8 cellular contexts compared by ENCODE assay signal in the genomic region with DNA sequence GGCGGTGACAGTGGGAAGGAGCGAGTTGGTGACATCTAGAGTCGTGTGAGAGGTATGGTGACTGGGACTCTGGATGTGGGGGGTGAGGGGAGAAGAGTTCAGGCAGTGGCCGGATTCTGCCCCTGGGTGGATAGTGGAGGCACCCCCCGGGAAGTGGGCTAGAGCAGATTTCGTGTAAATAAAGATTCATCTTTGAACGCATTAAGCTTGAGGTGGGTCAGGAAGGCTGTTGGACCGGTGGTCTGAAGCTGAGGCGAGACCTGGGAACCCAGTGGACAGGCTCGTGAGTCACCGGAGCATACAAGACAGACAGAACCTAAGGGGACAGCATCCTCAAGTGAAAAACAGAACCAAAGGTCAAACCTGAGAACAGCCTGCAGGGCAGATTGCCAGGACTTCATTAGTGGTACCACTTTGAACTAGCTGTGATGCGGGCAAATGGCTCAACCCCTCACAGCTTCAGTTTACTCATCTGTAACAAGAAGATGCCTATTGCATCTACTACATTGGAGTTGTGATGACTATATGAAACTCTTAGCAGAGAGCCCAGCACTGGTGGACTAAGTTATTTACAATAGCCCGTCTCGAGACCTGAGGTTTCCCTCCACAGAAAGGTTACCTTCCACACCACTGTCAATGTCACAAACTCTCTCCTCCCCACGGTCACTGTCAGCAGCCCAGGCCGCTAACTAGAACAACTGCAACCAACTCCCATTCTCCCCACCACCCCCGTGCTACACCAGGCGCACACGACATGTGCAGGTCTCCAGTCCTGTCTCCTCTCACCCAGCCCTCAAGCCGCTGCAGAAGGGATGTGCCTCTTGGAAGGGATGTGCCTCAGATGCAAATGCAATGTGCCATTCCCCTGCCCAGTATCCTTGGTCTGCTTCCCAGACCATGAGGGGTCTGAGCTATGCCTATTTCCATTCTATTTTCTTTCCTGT. TPM values are rescaled to one million over a fixed set of nuclear protein-coding genes. Genes with fewer than 3 reads are reported as not detected.
DNase-seq lines count a peak whose midpoint lies in the region; ATAC-seq and TF ChIP-seq lines count a peak whose summit lies in the region.

No MANE protein-coding gene starts in this region.

- H3K9me2 ChIP-seq in DOHH2 (replicated peaks; ENCODE audit: control insufficient read depth, low read length): no peaks in the 10 kb centered on the region

- peaks cover 20% of the 10 kb centered on the region for H3K36me3 ChIP-seq in DOHH2 (ENCODE audit: control insufficient read depth, low read length)
- H3K36me3 ChIP-seq in iPS DF 6.9 (ENCODE audit: control insufficient read depth, insufficient read depth, low read length): no peaks in the 10 kb centered on the region
- H3K36me3 ChIP-seq in spleen: no peaks in the 10 kb centered on the region

- WGBS in iPS DF 6.9 (ENCODE audit: insufficient coverage, insufficient read length): no CpG with 5 or more reads among the region's 20 CpGs
- 54 to 60% (median 56%) methylated on average over 20 of the region's 20 CpGs for WGBS in spleen, 5 donors

- H3K36me3 Mint-ChIP-seq in activated T-cell treated with anti-CD3 and anti-CD28 coated beads, Interleukin-2, amount 50 U/mL, for 4 hours (ENCODE audit: insufficient read depth): no peaks in the 10 kb centered on the region

- H3K27me3 ChIP-seq in DOHH2 (ENCODE audit: control insufficient read depth, low read length): no peaks in the 10 kb centered on the region
- H3K27me3 ChIP-seq in iPS DF 6.9 (ENCODE audit: control insufficient read depth, insufficient read depth, low read length): no peaks in the 10 kb centered on the region
- H3K27me3 ChIP-seq in spleen (replicated peaks in 1 of 7): no peaks in the 10 kb centered on the region

- no peak for DNase-seq in activated T-cell treated with anti-CD3 and anti-CD28 coated beads, Interleukin-2, amount 50 U/mL, for 4 hours
- no peak for DNase-seq in iPS DF 6.9 (ENCODE audit: low read depth, low spot score)
- DNase-seq in spleen: no peak
- DNase-seq in NCI-H2196 (lab: John Stamatoyannopoulos, UW; ENCODE audit: unreplicated experiment): no peak
- no peak for DNase-seq in iPS-NIHi11 (ENCODE audit: low spot score)

- H3K27ac ChIP-seq in DOHH2 (ENCODE audit: low read depth, low read length) (peak overlapping the region; percentile 80), iPS DF 6.9 (ENCODE audit: low read length) (no peak overlapping the region), spleen (peak overlapping the region in 6 of 8 donors; percentile 83 to 93 (median 88))

- no peak for TF ChIP-seq POLR2A in spleen (IDR thresholded peaks at IDR 0.05)

- peak overlapping the region; percentile 74 for H3K4me2 ChIP-seq in DOHH2 (ENCODE audit: low read length)

- H3K79me2 ChIP-seq in DOHH2 (ENCODE audit: control insufficient read depth, low read length): peaks cover 38% of the 10 kb centered on the region

- intact Hi-C loops in spleen (cut with DNase I; ENCODE audit: low total_unique reads): loop anchor here (10.0 kb wide), 1 partner anchor 56 kb away; no protein-coding TSS in a partner anchor

- peak overlapping the region; percentile 93 for H3K4me3 Mint-ChIP-seq in activated T-cell treated with anti-CD3 and anti-CD28 coated beads, Interleukin-2, amount 50 U/mL, for 4 hours

- H3K9me3 ChIP-seq in DOHH2 (ENCODE audit: control insufficient read depth, insufficient read depth, low read length) (no peaks in the 10 kb centered on the region), iPS DF 6.9 (ENCODE audit: control insufficient read depth, insufficient read depth, low read length) (no peaks in the 10 kb centered on the region), spleen (no peaks in the 10 kb centered on the region)

- H3K4me1 ChIP-seq in DOHH2 (ENCODE audit: control insufficient read depth, low read length) (peaks cover 48% of the 10 kb centered on the region), iPS DF 6.9 (ENCODE audit: control insufficient read depth, insufficient read depth, low read length) (0 out of 2 replicates have a peak, but pooled peaks cover 2% of the 10 kb centered on the region), spleen (peaks cover 13 to 68% (median 27%) of the 10 kb centered on the region in 6 donors)

- H3K4me3 ChIP-seq in DOHH2 (ENCODE audit: low read length) (peak overlapping the region; percentile 98), iPS DF 6.9 (ENCODE audit: low read length) (peak overlapping the region; percentile 89; the same call in 1 of the 2 replicates), spleen (peak overlapping the region; percentile 81 to 96 (median 92))

- H3F3A ChIP-seq in DOHH2 (ENCODE audit: control insufficient read depth, insufficient read depth): peaks cover 2% of the 10 kb centered on the region

- H3K27me3 Mint-ChIP-seq in activated T-cell treated with anti-CD3 and anti-CD28 coated beads, Interleukin-2, amount 50 U/mL, for 4 hours (ENCODE audit: low read depth): no peaks in the 10 kb centered on the region

- ATAC-seq in HG02885 (IDR thresholded peaks at IDR 0.05; ENCODE audit: poor library complexity, unreplicated experiment): peak; percentile 33
- ATAC-seq in activated T-cell treated with anti-CD3 and anti-CD28 coated beads, Interleukin-2, amount 50 U/mL, for 4 hours: no peak
- no peak for ATAC-seq in HG03457 (IDR thresholded peaks at IDR 0.05; ENCODE audit: unreplicated experiment)

- peaks cover 27% of the 10 kb centered on the region for H3K4me1 Mint-ChIP-seq in activated T-cell treated with anti-CD3 and anti-CD28 coated beads, Interleukin-2, amount 50 U/mL, for 4 hours (ENCODE audit: low read depth)

- H3K9me3 Mint-ChIP-seq in activated T-cell treated with anti-CD3 and anti-CD28 coated beads, Interleukin-2, amount 50 U/mL, for 4 hours: no peaks in the 10 kb centered on the region

- TF ChIP-seq CTCF in DOHH2 (IDR thresholded peaks at IDR 0.05; ENCODE audit: low read depth, low read length, poor library complexity, severe bottlenecking) (peak; percentile 42), spleen (IDR thresholded peaks at IDR 0.05 in 8 of 11, conservative IDR thresholded peaks at IDR 0.05 in 3 of 11) (no peak)

- H4K20me1 ChIP-seq in DOHH2 (ENCODE audit: control insufficient read depth, insufficient read depth, low read depth, low read length): no peaks in the 10 kb centered on the region

RNA-seq across cellular contexts. Expression of gene CLN6, which starts 0.9 kb away (rescaled TPM):
- total RNA-seq in activated T-cell treated with anti-CD3 and anti-CD28 coated beads, Interleukin-2, amount 50 U/mL, for 4 hours: 10 to 100 TPM; 82.6 to 94.4 (median 91.3) TPM
- 10 to 100 TPM; 25.0 to 38.6 (median 29.7) TPM for total RNA-seq in spleen
- 10 to 100 TPM in 2 of 3 donors, 1 to 10 TPM in 1; 9.8 to 21.7 (median 18.1) TPM for polyA plus RNA-seq in spleen

RNA-seq across cellular contexts. Expression of gene CALML4, which starts 25.3 kb away (rescaled TPM):
- total RNA-seq in activated T-cell treated with anti-CD3 and anti-CD28 coated beads, Interleukin-2, amount 50 U/mL, for 4 hours: 1 to 10 TPM; 4.0 to 5.5 (median 4.8) TPM
- 10 to 100 TPM in 3 of 7 donors, 1 to 10 TPM in 4; 7.8 to 11.2 (median 9.7) TPM for total RNA-seq in spleen
- 10 to 100 TPM in 2 of 3 donors, 1 to 10 TPM in 1; 8.2 to 15.9 (median 13.2) TPM for polyA plus RNA-seq in spleen

RNA-seq across cellular contexts. Expression of gene FEM1B, which starts 47.1 kb away (rescaled TPM):
- total RNA-seq in activated T-cell treated with anti-CD3 and anti-CD28 coated beads, Interleukin-2, amount 50 U/mL, for 4 hours: 10 to 100 TPM; 30.9 to 37.0 (median 31.7) TPM
- total RNA-seq in spleen: 10 to 100 TPM; 43.5 to 63.5 (median 45.6) TPM
- 10 to 100 TPM in 1 of 3 donors, 1 to 10 TPM in 2; 6.2 to 10.4 (median 7.5) TPM for polyA plus RNA-seq in spleen
